In genomic region chr20:61514018-61514755, GRCh38 we compare ENCODE assay signal across 21 cellular contexts.
"Had no signal": no experiment of that assay in that cellular context is flagged by ENCODE, and none has a peak within 500 bp of the region (broad histone marks: within the 10 kb centered on the region; RNA-seq: fewer than 3 reads in every experiment).

No MANE protein-coding gene starts in this region.

- H3K9me3 ChIP-seq: body of pancreas, mucosa of descending colon, neutrophil, pancreas, tibial artery had no signal

- H3K4me3 ChIP-seq: body of pancreas, dorsolateral prefrontal cortex, lung, mucosa of descending colon, pancreas, tibial artery had no signal

- DNase-seq: activated CD4-positive, alpha-beta T cell treated with anti-CD3 and anti-CD28 coated beads for 36 hours; activated CD4-positive, alpha-beta T cell treated with anti-CD3 and anti-CD28 coated beads, Interleukin-2, amount 50 U/mL, for 48 hours; activated naive CD8-positive, alpha-beta T cell treated with anti-CD3 and anti-CD28 coated beads for 36 hours; amygdala; body of pancreas; caudate nucleus; foreskin keratinocyte; glutamatergic neuron; hippocampal formation; naive B cell; pancreas; stimulated activated naive CD4-positive, alpha-beta T cell treated with Interleukin-2 at 50 U/mL for 16 hours; substantia nigra; T-cell; tibial artery had no signal

- H3K36me3 ChIP-seq: neutrophil, pancreas, tibial artery had no signal

- H3K4me1 ChIP-seq: body of pancreas, foreskin keratinocyte, pancreas, tibial artery had no signal

- ATAC-seq: activated CD4-positive, alpha-beta T cell treated with anti-CD3 and anti-CD28 coated beads for 36 hours; body of pancreas; foreskin keratinocyte; left lobe of liver; mucosa of descending colon; pancreas; T-cell; WTC11 had no signal

- H3K9me3 Mint-ChIP-seq: activated naive CD8-positive, alpha-beta T cell treated with anti-CD3 and anti-CD28 coated beads for 36 hours had no signal

- H3K27me3 Mint-ChIP-seq: activated CD4-positive, alpha-beta T cell treated with anti-CD3 and anti-CD28 coated beads for 36 hours; T-cell had no signal

- H3K4me3 Mint-ChIP-seq: activated CD4-positive, alpha-beta T cell treated with anti-CD3 and anti-CD28 coated beads for 36 hours; activated naive CD8-positive, alpha-beta T cell treated with anti-CD3 and anti-CD28 coated beads for 36 hours; T-cell; WTC11 had no signal

- H3K4me1 Mint-ChIP-seq: activated CD4-positive, alpha-beta T cell treated with anti-CD3 and anti-CD28 coated beads for 36 hours; activated naive CD8-positive, alpha-beta T cell treated with anti-CD3 and anti-CD28 coated beads for 36 hours; naive B cell; T-cell had no signal

- H3K36me3 Mint-ChIP-seq: activated naive CD8-positive, alpha-beta T cell treated with anti-CD3 and anti-CD28 coated beads for 36 hours; naive B cell; T-cell; WTC11 had no signal

- H3K27me3 ChIP-seq: foreskin keratinocyte, neutrophil had no signal

- H3K27ac ChIP-seq: body of pancreas, foreskin keratinocyte, neutrophil, pancreas, tibial artery had no signal

- H3K27ac Mint-ChIP-seq: activated CD4-positive, alpha-beta T cell treated with anti-CD3 and anti-CD28 coated beads for 36 hours; activated naive CD8-positive, alpha-beta T cell treated with anti-CD3 and anti-CD28 coated beads for 36 hours; naive B cell; T-cell; WTC11 had no signal
